Comparison of ENCODE assay signal across 8 cellular contexts in the genomic region with DNA sequence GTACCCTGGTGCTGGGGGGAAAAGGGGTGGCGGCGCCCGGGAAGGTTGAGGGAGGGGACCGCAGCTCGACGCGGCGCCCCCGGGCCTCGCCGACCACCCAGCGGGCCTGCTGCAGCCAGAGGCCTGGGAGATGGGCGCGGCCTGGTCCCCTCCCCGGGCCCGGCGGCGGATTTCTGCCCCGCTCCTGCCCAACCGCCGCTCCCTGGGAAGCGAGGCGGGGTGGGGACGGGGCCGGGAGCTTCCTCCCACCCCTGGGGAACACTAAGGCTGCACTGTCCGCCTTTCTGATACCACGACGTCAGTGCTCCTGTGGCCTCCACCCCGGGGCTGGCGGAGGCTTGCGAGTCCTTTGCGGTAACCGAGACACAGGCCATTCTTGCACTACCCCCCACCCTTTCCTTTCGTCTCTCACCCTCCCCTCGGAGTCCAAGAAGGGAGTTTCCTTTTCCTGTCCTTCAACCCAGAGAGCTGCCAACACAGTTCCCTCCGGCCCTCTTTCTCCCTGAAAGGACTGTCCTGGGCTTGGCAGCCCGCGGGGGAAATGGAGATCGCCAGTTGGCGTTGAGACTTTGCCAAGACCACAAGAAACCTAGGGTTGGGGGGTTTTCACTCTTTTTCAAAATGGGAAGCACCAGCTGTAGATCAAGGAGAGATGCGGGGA. TPM values are rescaled to one million over a fixed set of nuclear protein-coding genes. Genes with fewer than 3 reads are reported as not detected.
DNase-seq lines count a peak whose midpoint lies in the region; ATAC-seq and TF ChIP-seq lines count a peak whose summit lies in the region.

No MANE protein-coding gene starts in this region.

- H3K27me3 Mint-ChIP-seq in MCF 10A (ENCODE audit: insufficient read depth, unreplicated experiment): no peaks in the 10 kb centered on the region

- TF ChIP-seq POLR2A in gastrocnemius medialis (IDR thresholded peaks at IDR 0.05): peak; percentile 21 to 31

- H3K4me1 Mint-ChIP-seq in MCF 10A (ENCODE audit: insufficient read depth, unreplicated experiment): peaks cover 35% of the 10 kb centered on the region

- H3K4me3 ChIP-seq in iPS-18c (ENCODE audit: insufficient read depth, low read depth, low read length): peak overlapping the region; percentile 86
- H3K4me3 ChIP-seq in gastrocnemius medialis: peak overlapping the region; percentile 70 to 89 (median 83)

- intact Hi-C loops in MCF 10A (cut with micrococcal nuclease): loop anchor here (1.0 to 10.0 kb wide), 4 partner anchors 37 to 380 kb away; a partner anchor contains a TSS
- intact Hi-C loops in gastrocnemius medialis (cut with DNase I; ENCODE audit: low total_unique reads): loop anchor here (1.0 to 10.0 kb wide), 9 partner anchors 14 to 1130 kb away; a partner anchor contains a TSS

- POLR2A ChIA-PET in MCF 10A (lab: Yijun Ruan, JAX): interaction anchor here (0.6 to 4.5 kb wide), 42 partner anchors 10 to 626 kb away, joined by 3 to 122 read pairs (median 5); a partner anchor contains a TSS

- no peaks in the 10 kb centered on the region for H3K9me3 Mint-ChIP-seq in MCF 10A (ENCODE audit: unreplicated experiment)

- DNase-seq in NCI-H1417 (lab: John Stamatoyannopoulos, UW): peak; percentile 30 to 88 (median 85)
- no peak for DNase-seq in NCI-H1417 treated with DMSO at 0.1 percent for 48 hours (lab: John Stamatoyannopoulos, UW)
- DNase-seq in GOT3 (lab: John Stamatoyannopoulos, UW): peak; percentile 26
- DNase-seq in KBM-7: peak; percentile 74
- DNase-seq in SW480 (ENCODE audit: low spot score): peak; percentile 50
- DNase-seq in MCF 10A (ENCODE audit: unreplicated experiment): peak; percentile 62
- peak; percentile 54 to 79 for DNase-seq in gastrocnemius medialis

- H3K27me3 ChIP-seq in gastrocnemius medialis: no peaks in the 10 kb centered on the region

- peaks cover 43 to 45% of the 10 kb centered on the region in 2 donors for H3K4me1 ChIP-seq in gastrocnemius medialis

- peak overlapping the region; percentile 91 to 98 (median 97) for H3K27ac ChIP-seq in gastrocnemius medialis

- peak overlapping the region; percentile 97 for H3K4me3 Mint-ChIP-seq in MCF 10A (ENCODE audit: unreplicated experiment)

- in situ Hi-C loops in KBM-7 (cut with MboI; ENCODE audit: low pct_unique_long_range_greater_than_20kb, low sequenced_read_pairs): no loop called here
- in situ Hi-C loops in gastrocnemius medialis (cut with MboI; ENCODE audit: low sequenced_read_pairs in 4 of 4): loop anchor here in 3 of 4 donors (10.0 to 25.0 kb wide), 4 partner anchors 207 to 632 kb away; a partner anchor contains a TSS

- BruUV-seq in MCF 10A (replicated peaks; lab: Mats Ljungman, UMichigan): no TSS peak

- CTCF ChIA-PET in MCF 10A (lab: Yijun Ruan, JAX): interaction anchor here (0.6 to 4.0 kb wide), 32 partner anchors 9 to 579 kb away, joined by 3 to 43 read pairs (median 4); a partner anchor contains a TSS

- H3K36me3 Mint-ChIP-seq in MCF 10A (ENCODE audit: insufficient read depth, unreplicated experiment): peaks cover 25% of the 10 kb centered on the region

- H3K36me3 ChIP-seq in gastrocnemius medialis: no peaks in the 10 kb centered on the region

- peak; percentile 53 to 60 for ATAC-seq in gastrocnemius medialis

- H3K9me3 ChIP-seq in iPS-18c (ENCODE audit: control insufficient read depth, insufficient read depth, low read length) (no peaks in the 10 kb centered on the region), gastrocnemius medialis (no peaks in the 10 kb centered on the region)

- no peak for TF ChIP-seq CTCF in MCF 10A (IDR thresholded peaks at IDR 0.05; ENCODE audit: unreplicated experiment)
- no peak for TF ChIP-seq CTCF in gastrocnemius medialis (IDR thresholded peaks at IDR 0.05 in 4 of 5, conservative IDR thresholded peaks at IDR 0.05 in 1 of 5)

- H3K27ac Mint-ChIP-seq in MCF 10A (ENCODE audit: low read depth, unreplicated experiment): peak overlapping the region; percentile 99

RNA-seq across cellular contexts. Expression of a gene that starts 0.7 kb away (rescaled TPM):
- total RNA-seq in MCF 10A (2022): 108 and 123 TPM in 2 replicates
- 100 to 1,000 TPM in 2 of 4 donors, 10 to 100 TPM in 2; 76.6 to 168 (median 112) TPM for total RNA-seq in gastrocnemius medialis
